Comparison of ENCODE assay signal across 24 cellular contexts in the genomic region with DNA sequence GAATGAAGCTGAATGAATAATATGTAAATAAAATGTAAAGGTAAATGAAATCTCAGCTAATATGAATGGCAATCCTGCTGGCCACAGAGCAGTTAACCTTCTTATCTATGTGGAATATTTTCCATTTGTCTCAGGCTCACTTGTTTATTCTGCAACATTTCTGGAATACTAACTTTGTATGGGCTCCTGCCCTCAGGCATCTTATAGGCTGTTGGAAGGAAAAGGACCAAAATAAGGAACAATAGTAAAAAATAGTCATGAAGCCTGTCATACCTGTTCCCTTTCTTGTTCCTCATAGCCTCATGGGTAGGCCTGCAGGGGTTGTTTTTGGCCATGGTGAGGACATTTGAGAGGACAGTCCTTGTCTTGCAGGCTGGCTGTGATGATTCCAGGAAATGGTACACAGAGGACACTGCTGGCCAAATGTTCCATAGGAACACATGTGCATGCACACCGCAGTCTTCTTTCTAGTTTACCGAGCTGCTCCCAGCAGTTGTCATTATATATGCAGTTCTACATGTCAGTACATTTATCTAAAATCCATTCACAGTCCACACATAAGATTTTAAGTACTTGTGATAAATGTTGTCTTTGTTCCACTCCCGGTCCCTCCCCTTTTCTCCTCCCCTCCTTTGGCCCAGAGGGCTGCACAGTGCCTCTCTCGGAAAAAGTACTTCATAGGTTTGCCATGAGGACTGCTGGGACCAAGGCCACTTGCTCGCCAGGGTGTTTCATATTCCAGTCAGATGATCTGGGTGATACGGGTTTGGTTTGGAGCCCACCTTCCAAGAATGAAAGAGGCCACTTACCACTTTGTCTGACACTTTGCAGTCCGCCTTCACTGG. TPM values are rescaled to one million over a fixed set of nuclear protein-coding genes. Genes with fewer than 3 reads are reported as not detected.
DNase-seq lines count a peak whose midpoint lies in the region; ATAC-seq and TF ChIP-seq lines count a peak whose summit lies in the region.
"Had no signal": no experiment of that assay in that cellular context is flagged by ENCODE, and none has a peak within 500 bp of the region (broad histone marks: within the 10 kb centered on the region; RNA-seq: fewer than 3 reads in every experiment).

No MANE protein-coding gene starts in this region.

- ATAC-seq in heart left ventricle = peak in 3 of 4 donors; percentile 41 to 57 (median 51)
- ATAC-seq in Right ventricle myocardium inferior = no peak
- no peak for ATAC-seq in activated CD8-positive, alpha-beta T cell treated with anti-CD3 and anti-CD28 coated beads for 36 hours
- ATAC-seq in HG03439 (IDR thresholded peaks at IDR 0.05; ENCODE audit: unreplicated experiment) = no peak
- ATAC-seq: stimulated activated memory B cell treated with anti-CD40 and anti-IgM and Interleukin-4, amounts not matched to agents 10 μg/mL and 1 μg/mL and 100 μg/mL, for 72 hours had no signal

- TF ChIP-seq POLR2A in heart left ventricle (IDR thresholded peaks at IDR 0.05) (no peak), testis (IDR thresholded peaks at IDR 0.05) (no peak)

- H3K36me3 ChIP-seq in heart left ventricle (peaks cover 0 to 100% (median 95%) of the 10 kb centered on the region in 9 donors), testis (ENCODE audit: low read depth, missing control alignments) (no peaks in the 10 kb centered on the region)

- peaks cover 0 to 51% (median 19%) of the 10 kb centered on the region in 12 donors for H3K4me1 ChIP-seq in heart left ventricle
- H3K4me1 ChIP-seq in testis = no peaks in the 10 kb centered on the region

- 53 to 67% (median 63%) methylated on average over 7 of the region's 7 CpGs for WGBS in heart left ventricle, 4 donors
- WGBS in testis, 2 donors = 62 to 68% methylated on average over 7 of the region's 7 CpGs

- H3K36me3 Mint-ChIP-seq in activated CD8-positive, alpha-beta T cell treated with anti-CD3 and anti-CD28 coated beads for 36 hours (ENCODE audit: low read depth) = peaks cover 49% of the 10 kb centered on the region
- peaks cover 19 to 64% (median 35%) of the 10 kb centered on the region in 3 donors for H3K36me3 Mint-ChIP-seq in immature natural killer cell

- intact Hi-C loops in heart left ventricle (cut with DNase I) (loop anchor here in 1 of 10 donors (10.0 kb wide), 1 partner anchor 144 kb away; no protein-coding TSS in a partner anchor), Right ventricle myocardium inferior (cut with DNase I) (loop anchor here (2.0 kb wide), 1 partner anchor 58 kb away; no protein-coding TSS in a partner anchor), testis (cut with DNase I; ENCODE audit: low total_unique reads) (no loop called here)
- intact Hi-C loops in activated CD8-positive, alpha-beta T cell treated with anti-CD3 and anti-CD28 coated beads for 36 hours (cut with micrococcal nuclease) = no loop called here

- peaks cover 29% of the 10 kb centered on the region for H3K4me1 Mint-ChIP-seq in activated CD8-positive, alpha-beta T cell treated with anti-CD3 and anti-CD28 coated beads for 36 hours (ENCODE audit: low read depth)
- peaks cover 22 to 32% of the 10 kb centered on the region in 2 donors for H3K4me1 Mint-ChIP-seq in immature natural killer cell

- H3K9me3 Mint-ChIP-seq in activated CD8-positive, alpha-beta T cell treated with anti-CD3 and anti-CD28 coated beads for 36 hours = no peaks in the 10 kb centered on the region
- no peaks in the 10 kb centered on the region for H3K9me3 Mint-ChIP-seq in immature natural killer cell
- H3K9me3 Mint-ChIP-seq: central memory CD8-positive, alpha-beta T cell; stimulated activated memory B cell treated with anti-CD40 and anti-IgM and Interleukin-4, amounts not matched to agents 10 μg/mL and 1 μg/mL and 100 μg/mL, for 72 hours had no signal

- TF ChIP-seq CTCF in heart left ventricle (IDR thresholded peaks at IDR 0.05) (no peak), testis (IDR thresholded peaks at IDR 0.05) (no peak)
- no peak for TF ChIP-seq CTCF in activated CD8-positive, alpha-beta T cell treated with anti-CD3 and anti-CD28 coated beads for 36 hours (IDR thresholded peaks at IDR 0.05)

- no peaks in the 10 kb centered on the region for H3K27me3 Mint-ChIP-seq in activated CD8-positive, alpha-beta T cell treated with anti-CD3 and anti-CD28 coated beads for 36 hours
- no peaks in the 10 kb centered on the region for H3K27me3 Mint-ChIP-seq in immature natural killer cell (ENCODE audit: low read depth in 3 of 3)
- H3K27me3 Mint-ChIP-seq: central memory CD8-positive, alpha-beta T cell; stimulated activated memory B cell treated with anti-CD40 and anti-IgM and Interleukin-4, amounts not matched to agents 10 μg/mL and 1 μg/mL and 100 μg/mL, for 72 hours had no signal

- CTCF ChIA-PET in activated CD8-positive, alpha-beta T cell treated with anti-CD3 and anti-CD28 coated beads for 36 hours (lab: Charles Lee) = interaction anchor here (1.7 kb wide), 1 partner anchor 15 kb away, joined by 5 read pairs; no protein-coding TSS in a partner anchor

- peak overlapping the region; percentile 37 for H3K27ac Mint-ChIP-seq in activated CD8-positive, alpha-beta T cell treated with anti-CD3 and anti-CD28 coated beads for 36 hours
- peak overlapping the region in 4 of 6 donors; percentile 1 to 56 (median 48) for H3K27ac Mint-ChIP-seq in immature natural killer cell
- H3K27ac Mint-ChIP-seq: stimulated activated memory B cell treated with anti-CD40 and anti-IgM and Interleukin-4, amounts not matched to agents 10 μg/mL and 1 μg/mL and 100 μg/mL, for 72 hours had no signal

- POLR2A ChIA-PET in activated CD8-positive, alpha-beta T cell treated with anti-CD3 and anti-CD28 coated beads for 36 hours (lab: Charles Lee) = interaction anchor here (0.7 kb wide), 1 partner anchor 20 kb away, joined by 3 read pairs; no protein-coding TSS in a partner anchor

- H3K4me3 Mint-ChIP-seq in activated CD8-positive, alpha-beta T cell treated with anti-CD3 and anti-CD28 coated beads for 36 hours = no peak overlapping the region
- no peak overlapping the region for H3K4me3 Mint-ChIP-seq in immature natural killer cell
- H3K4me3 Mint-ChIP-seq: central memory CD8-positive, alpha-beta T cell; stimulated activated memory B cell treated with anti-CD40 and anti-IgM and Interleukin-4, amounts not matched to agents 10 μg/mL and 1 μg/mL and 100 μg/mL, for 72 hours had no signal

- H3K27ac ChIP-seq in heart left ventricle (peak overlapping the region in 6 of 12 donors; percentile 0 to 67 (median 37)), testis (no peak overlapping the region)
- H3K27ac ChIP-seq: RWPE1, thoracic aorta had no signal

- DNase-seq in heart left ventricle (no peak), Right ventricle myocardium inferior (ENCODE audit: missing footprints) (no peak), immature natural killer cell (no peak), testis (peak; percentile 28), DMS79 treated with DMSO at 0.1 percent for 48 hours (lab: John Stamatoyannopoulos, UW) (no peak)
- DNase-seq in activated CD8-positive, alpha-beta T cell treated with anti-CD3 and anti-CD28 coated beads for 36 hours = no peak
- DNase-seq: activated CD4-positive, alpha-beta T cell treated with anti-CD3 and anti-CD28 coated beads, Interleukin-2, amount 50 U/mL, for 4 hours; activated naive CD4-positive, alpha-beta T cell; C1 segment of cervical spinal cord; left cardiac atrium; mesenchymal stem cell; NCI-H1105 treated with DMSO at 0.1 percent for 48 hours; NCI-H2029; NCI-H226; NCI-H748 treated with DMSO at 0.1 percent for 48 hours; stimulated activated CD4-positive, alpha-beta T cell treated with anti-CD3 and anti-CD28 coated beads, Interleukin-2, amount 100 ng/mL, for 48 hours had no signal

- H3K9me3 ChIP-seq in heart left ventricle (no peaks in the 10 kb centered on the region), testis (no peaks in the 10 kb centered on the region)
- H3K9me3 ChIP-seq: thoracic aorta had no signal

- H3K27me3 ChIP-seq in heart left ventricle (no peaks in the 10 kb centered on the region), testis (no peaks in the 10 kb centered on the region)

- H3K4me3 ChIP-seq in heart left ventricle (no peak overlapping the region), testis (no peak overlapping the region)
- H3K4me3 ChIP-seq: thoracic aorta had no signal

RNA-seq across cellular contexts. Expression of a gene that starts 15.2 kb away (rescaled TPM):
- 1 to 10 TPM; 1.3 to 4.4 (median 2.2) TPM for total RNA-seq in heart left ventricle
- 1 to 10 TPM; 1.3 to 1.8 TPM for polyA plus RNA-seq in heart left ventricle
- 2.8 TPM for total RNA-seq in Right ventricle myocardium inferior
- total RNA-seq in activated CD8-positive, alpha-beta T cell treated with anti-CD3 and anti-CD28 coated beads for 36 hours = under 1 TPM; 0.38 to 0.43 TPM
- polyA plus RNA-seq in immature natural killer cell = not detected
- 1 to 10 TPM; 1.4 to 2.4 TPM for total RNA-seq in testis
- polyA plus RNA-seq in testis (ENCODE audit: insufficient read depth, low read depth, low replicate concordance) = 2.3 TPM
- total RNA-seq: dermis microvascular lymphatic vessel endothelial cell, M059J had no signal
- polyA plus RNA-seq: AG04450 had no signal

Comparison
In these comparisons a context has a peak if more than half of its experiments do, and no peak if none do; other contexts are left out.
1. ATAC-seq: peak in heart left ventricle (3 of 4); none in Right ventricle myocardium inferior (single experiment), activated CD8-positive, alpha-beta T cell treated with anti-CD3 and anti-CD28 coated beads for 36 hours (single experiment) and HG03439 (single experiment).